Comparison of ENCODE assay signal across 1 cellular context in genomic region chr5:43120720-43121564, GRCh38.
TF ChIP-seq lines count a peak whose summit lies in the region.

ZNF131 (plus strand) TSS chr5:43120914; CDS start chr5:43122054, 1,140 bp downstream.

TF ChIP-seq in HepG2, 621 proteins besides CTCF, POLR2A, EP300 and RAD21 (continued from another document and continues in another):
- TF ChIP-seq EED (CRISPR knock-in tag; IDR thresholded peaks at IDR 0.05) (peak; percentile 58; the same call in 1 of the 2 replicates), ZNF766 (CRISPR knock-in tag; IDR thresholded peaks at IDR 0.05; ENCODE audit: borderline replicate concordance) (peak; percentile 92), ISL2 (CRISPR knock-in tag; IDR thresholded peaks at IDR 0.05) (peak; percentile 52; the same call in 1 of the 2 replicates), PHF5A (CRISPR knock-in tag; IDR thresholded peaks at IDR 0.05; ENCODE audit: low read depth, unreplicated experiment) (peak; percentile 48), NR2C2 (CRISPR knock-in tag; IDR thresholded peaks at IDR 0.05; ENCODE audit: borderline replicate concordance) (peak; percentile 75), PBX3 (CRISPR knock-in tag; IDR thresholded peaks at IDR 0.05; ENCODE audit: borderline replicate concordance) (no peak; the same call in 1 of the 2 replicates), RBM22 (optimal IDR thresholded peaks at IDR 0.05; ENCODE audit: low read length) (no peak), ESRRA (CRISPR knock-in tag; IDR thresholded peaks at IDR 0.05; ENCODE audit: low read depth) (peak; percentile 70), CAMTA2 (CRISPR knock-in tag; IDR thresholded peaks at IDR 0.05; ENCODE audit: borderline replicate concordance) (peak; percentile 86; the same call in 1 of the 2 replicates), HNF4G (IDR thresholded peaks at IDR 0.05; ENCODE audit: borderline replicate concordance, low read depth, low read length) (no peak), HNF4G (CRISPR knock-in tag; IDR thresholded peaks at IDR 0.05; ENCODE audit: borderline replicate concordance, low read depth) (peak; percentile 70), SALL2 (CRISPR knock-in tag; IDR thresholded peaks at IDR 0.05) (peak; percentile 78; the same call in 1 of the 2 replicates), RARG (CRISPR knock-in tag; IDR thresholded peaks at IDR 0.05; ENCODE audit: low read depth) (no peak), MED13 (CRISPR knock-in tag; IDR thresholded peaks at IDR 0.05) (peak; percentile 27; the same call in 1 of the 2 replicates), ZNF660 (CRISPR knock-in tag; IDR thresholded peaks at IDR 0.05; ENCODE audit: borderline replicate concordance, low read depth) (no peak), KLF12 (CRISPR knock-in tag; IDR thresholded peaks at IDR 0.05; ENCODE audit: borderline replicate concordance) (peak; percentile 63), SIN3A (IDR thresholded peaks at IDR 0.05; ENCODE audit: borderline replicate concordance, low read depth, low read length) (no peak; the same call in 1 of the 2 replicates), EHMT2 (IDR thresholded peaks at IDR 0.05; ENCODE audit: borderline replicate concordance, low read depth, low read length) (no peak), ZNF282 (IDR thresholded peaks at IDR 0.05; ENCODE audit: partially characterized antibody) (no peak), CC2D1A (CRISPR knock-in tag; IDR thresholded peaks at IDR 0.05) (no peak), KAT7 (CRISPR knock-in tag; IDR thresholded peaks at IDR 0.05; ENCODE audit: borderline replicate concordance) (no peak), ZNF777 (CRISPR knock-in tag; IDR thresholded peaks at IDR 0.05) (peak; percentile 64; the same call in 1 of the 2 replicates), ZNF780A (CRISPR knock-in tag; IDR thresholded peaks at IDR 0.05) (no peak), ZNF451 (CRISPR knock-in tag; IDR thresholded peaks at IDR 0.05) (peak; percentile 93), ZNF446 (CRISPR knock-in tag; IDR thresholded peaks at IDR 0.05) (peak; percentile 97), NR2F2 (IDR thresholded peaks at IDR 0.05; ENCODE audit: borderline replicate concordance, low read depth) (no peak; the same call in 1 of the 2 replicates), XRCC5 (optimal IDR thresholded peaks at IDR 0.05; ENCODE audit: low read length) (peak; percentile 26), U2AF2 (IDR thresholded peaks at IDR 0.05; ENCODE audit: low read depth, low read length) (no peak), ZNF121 (CRISPR knock-in tag; IDR thresholded peaks at IDR 0.05) (0 out of 2 replicates have a peak, but pooled peaks have one; percentile 42), ZFP62 (CRISPR knock-in tag; IDR thresholded peaks at IDR 0.05) (no peak), CSRNP1 (CRISPR knock-in tag; IDR thresholded peaks at IDR 0.05) (peak; percentile 60), FOSL2 (CRISPR knock-in tag; IDR thresholded peaks at IDR 0.05) (peak; percentile 20; the same call in 1 of the 2 replicates), ZNF883 (CRISPR knock-in tag; IDR thresholded peaks at IDR 0.05; ENCODE audit: not compliant biosample characterization) (peak; percentile 95), ZKSCAN1 (IDR thresholded peaks at IDR 0.05; ENCODE audit: low read length) (no peak)
- TF ChIP-seq, protein P1, sequence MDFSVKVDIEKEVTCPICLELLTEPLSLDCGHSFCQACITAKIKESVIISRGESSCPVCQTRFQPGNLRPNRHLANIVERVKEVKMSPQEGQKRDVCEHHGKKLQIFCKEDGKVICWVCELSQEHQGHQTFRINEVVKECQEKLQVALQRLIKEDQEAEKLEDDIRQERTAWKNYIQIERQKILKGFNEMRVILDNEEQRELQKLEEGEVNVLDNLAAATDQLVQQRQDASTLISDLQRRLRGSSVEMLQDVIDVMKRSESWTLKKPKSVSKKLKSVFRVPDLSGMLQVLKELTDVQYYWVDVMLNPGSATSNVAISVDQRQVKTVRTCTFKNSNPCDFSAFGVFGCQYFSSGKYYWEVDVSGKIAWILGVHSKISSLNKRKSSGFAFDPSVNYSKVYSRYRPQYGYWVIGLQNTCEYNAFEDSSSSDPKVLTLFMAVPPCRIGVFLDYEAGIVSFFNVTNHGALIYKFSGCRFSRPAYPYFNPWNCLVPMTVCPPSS (IDR thresholded peaks at IDR 0.05), result no peak
- TF ChIP-seq, protein P2, sequence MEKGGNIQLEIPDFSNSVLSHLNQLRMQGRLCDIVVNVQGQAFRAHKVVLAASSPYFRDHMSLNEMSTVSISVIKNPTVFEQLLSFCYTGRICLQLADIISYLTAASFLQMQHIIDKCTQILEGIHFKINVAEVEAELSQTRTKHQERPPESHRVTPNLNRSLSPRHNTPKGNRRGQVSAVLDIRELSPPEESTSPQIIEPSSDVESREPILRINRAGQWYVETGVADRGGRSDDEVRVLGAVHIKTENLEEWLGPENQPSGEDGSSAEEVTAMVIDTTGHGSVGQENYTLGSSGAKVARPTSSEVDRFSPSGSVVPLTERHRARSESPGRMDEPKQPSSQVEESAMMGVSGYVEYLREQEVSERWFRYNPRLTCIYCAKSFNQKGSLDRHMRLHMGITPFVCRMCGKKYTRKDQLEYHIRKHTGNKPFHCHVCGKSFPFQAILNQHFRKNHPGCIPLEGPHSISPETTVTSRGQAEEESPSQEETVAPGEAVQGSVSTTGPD (CRISPR knock-in tag; IDR thresholded peaks at IDR 0.05), result no peak
- TF ChIP-seq, protein P3, sequence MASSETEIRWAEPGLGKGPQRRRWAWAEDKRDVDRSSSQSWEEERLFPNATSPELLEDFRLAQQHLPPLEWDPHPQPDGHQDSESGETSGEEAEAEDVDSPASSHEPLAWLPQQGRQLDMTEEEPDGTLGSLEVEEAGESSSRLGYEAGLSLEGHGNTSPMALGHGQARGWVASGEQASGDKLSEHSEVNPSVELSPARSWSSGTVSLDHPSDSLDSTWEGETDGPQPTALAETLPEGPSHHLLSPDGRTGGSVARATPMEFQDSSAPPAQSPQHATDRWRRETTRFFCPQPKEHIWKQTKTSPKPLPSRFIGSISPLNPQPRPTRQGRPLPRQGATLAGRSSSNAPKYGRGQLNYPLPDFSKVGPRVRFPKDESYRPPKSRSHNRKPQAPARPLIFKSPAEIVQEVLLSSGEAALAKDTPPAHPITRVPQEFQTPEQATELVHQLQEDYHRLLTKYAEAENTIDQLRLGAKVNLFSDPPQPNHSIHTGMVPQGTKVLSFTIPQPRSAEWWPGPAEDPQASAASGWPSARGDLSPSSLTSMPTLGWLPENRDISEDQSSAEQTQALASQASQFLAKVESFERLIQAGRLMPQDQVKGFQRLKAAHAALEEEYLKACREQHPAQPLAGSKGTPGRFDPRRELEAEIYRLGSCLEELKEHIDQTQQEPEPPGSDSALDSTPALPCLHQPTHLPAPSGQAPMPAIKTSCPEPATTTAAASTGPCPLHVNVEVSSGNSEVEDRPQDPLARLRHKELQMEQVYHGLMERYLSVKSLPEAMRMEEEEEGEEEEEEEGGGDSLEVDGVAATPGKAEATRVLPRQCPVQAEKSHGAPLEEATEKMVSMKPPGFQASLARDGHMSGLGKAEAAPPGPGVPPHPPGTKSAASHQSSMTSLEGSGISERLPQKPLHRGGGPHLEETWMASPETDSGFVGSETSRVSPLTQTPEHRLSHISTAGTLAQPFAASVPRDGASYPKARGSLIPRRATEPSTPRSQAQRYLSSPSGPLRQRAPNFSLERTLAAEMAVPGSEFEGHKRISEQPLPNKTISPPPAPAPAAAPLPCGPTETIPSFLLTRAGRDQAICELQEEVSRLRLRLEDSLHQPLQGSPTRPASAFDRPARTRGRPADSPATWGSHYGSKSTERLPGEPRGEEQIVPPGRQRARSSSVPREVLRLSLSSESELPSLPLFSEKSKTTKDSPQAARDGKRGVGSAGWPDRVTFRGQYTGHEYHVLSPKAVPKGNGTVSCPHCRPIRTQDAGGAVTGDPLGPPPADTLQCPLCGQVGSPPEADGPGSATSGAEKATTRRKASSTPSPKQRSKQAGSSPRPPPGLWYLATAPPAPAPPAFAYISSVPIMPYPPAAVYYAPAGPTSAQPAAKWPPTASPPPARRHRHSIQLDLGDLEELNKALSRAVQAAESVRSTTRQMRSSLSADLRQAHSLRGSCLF (CRISPR knock-in tag; IDR thresholded peaks at IDR 0.05; ENCODE audit: borderline replicate concordance), result peak; percentile 61; the same call in 1 of the 2 replicates
- TF ChIP-seq, protein P4, sequence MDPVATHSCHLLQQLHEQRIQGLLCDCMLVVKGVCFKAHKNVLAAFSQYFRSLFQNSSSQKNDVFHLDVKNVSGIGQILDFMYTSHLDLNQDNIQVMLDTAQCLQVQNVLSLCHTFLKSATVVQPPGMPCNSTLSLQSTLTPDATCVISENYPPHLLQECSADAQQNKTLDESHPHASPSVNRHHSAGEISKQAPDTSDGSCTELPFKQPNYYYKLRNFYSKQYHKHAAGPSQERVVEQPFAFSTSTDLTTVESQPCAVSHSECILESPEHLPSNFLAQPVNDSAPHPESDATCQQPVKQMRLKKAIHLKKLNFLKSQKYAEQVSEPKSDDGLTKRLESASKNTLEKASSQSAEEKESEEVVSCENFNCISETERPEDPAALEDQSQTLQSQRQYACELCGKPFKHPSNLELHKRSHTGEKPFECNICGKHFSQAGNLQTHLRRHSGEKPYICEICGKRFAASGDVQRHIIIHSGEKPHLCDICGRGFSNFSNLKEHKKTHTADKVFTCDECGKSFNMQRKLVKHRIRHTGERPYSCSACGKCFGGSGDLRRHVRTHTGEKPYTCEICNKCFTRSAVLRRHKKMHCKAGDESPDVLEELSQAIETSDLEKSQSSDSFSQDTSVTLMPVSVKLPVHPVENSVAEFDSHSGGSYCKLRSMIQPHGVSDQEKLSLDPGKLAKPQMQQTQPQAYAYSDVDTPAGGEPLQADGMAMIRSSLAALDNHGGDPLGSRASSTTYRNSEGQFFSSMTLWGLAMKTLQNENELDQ (CRISPR knock-in tag; IDR thresholded peaks at IDR 0.05; ENCODE audit: borderline replicate concordance), result 0 out of 2 replicates have a peak, but pooled peaks have one; percentile 64
- TF ChIP-seq, protein P5, sequence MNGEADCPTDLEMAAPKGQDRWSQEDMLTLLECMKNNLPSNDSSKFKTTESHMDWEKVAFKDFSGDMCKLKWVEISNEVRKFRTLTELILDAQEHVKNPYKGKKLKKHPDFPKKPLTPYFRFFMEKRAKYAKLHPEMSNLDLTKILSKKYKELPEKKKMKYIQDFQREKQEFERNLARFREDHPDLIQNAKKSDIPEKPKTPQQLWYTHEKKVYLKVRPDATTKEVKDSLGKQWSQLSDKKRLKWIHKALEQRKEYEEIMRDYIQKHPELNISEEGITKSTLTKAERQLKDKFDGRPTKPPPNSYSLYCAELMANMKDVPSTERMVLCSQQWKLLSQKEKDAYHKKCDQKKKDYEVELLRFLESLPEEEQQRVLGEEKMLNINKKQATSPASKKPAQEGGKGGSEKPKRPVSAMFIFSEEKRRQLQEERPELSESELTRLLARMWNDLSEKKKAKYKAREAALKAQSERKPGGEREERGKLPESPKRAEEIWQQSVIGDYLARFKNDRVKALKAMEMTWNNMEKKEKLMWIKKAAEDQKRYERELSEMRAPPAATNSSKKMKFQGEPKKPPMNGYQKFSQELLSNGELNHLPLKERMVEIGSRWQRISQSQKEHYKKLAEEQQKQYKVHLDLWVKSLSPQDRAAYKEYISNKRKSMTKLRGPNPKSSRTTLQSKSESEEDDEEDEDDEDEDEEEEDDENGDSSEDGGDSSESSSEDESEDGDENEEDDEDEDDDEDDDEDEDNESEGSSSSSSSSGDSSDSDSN (CRISPR knock-in tag; IDR thresholded peaks at IDR 0.05), result peak; percentile 50; the same call in 1 of the 2 replicates
- TF ChIP-seq, protein P6, sequence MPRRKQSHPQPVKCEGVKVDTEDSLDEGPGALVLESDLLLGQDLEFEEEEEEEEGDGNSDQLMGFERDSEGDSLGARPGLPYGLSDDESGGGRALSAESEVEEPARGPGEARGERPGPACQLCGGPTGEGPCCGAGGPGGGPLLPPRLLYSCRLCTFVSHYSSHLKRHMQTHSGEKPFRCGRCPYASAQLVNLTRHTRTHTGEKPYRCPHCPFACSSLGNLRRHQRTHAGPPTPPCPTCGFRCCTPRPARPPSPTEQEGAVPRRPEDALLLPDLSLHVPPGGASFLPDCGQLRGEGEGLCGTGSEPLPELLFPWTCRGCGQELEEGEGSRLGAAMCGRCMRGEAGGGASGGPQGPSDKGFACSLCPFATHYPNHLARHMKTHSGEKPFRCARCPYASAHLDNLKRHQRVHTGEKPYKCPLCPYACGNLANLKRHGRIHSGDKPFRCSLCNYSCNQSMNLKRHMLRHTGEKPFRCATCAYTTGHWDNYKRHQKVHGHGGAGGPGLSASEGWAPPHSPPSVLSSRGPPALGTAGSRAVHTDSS (CRISPR knock-in tag; conservative IDR thresholded peaks at IDR 0.05), result no peak
- TF ChIP-seq, protein P7, sequence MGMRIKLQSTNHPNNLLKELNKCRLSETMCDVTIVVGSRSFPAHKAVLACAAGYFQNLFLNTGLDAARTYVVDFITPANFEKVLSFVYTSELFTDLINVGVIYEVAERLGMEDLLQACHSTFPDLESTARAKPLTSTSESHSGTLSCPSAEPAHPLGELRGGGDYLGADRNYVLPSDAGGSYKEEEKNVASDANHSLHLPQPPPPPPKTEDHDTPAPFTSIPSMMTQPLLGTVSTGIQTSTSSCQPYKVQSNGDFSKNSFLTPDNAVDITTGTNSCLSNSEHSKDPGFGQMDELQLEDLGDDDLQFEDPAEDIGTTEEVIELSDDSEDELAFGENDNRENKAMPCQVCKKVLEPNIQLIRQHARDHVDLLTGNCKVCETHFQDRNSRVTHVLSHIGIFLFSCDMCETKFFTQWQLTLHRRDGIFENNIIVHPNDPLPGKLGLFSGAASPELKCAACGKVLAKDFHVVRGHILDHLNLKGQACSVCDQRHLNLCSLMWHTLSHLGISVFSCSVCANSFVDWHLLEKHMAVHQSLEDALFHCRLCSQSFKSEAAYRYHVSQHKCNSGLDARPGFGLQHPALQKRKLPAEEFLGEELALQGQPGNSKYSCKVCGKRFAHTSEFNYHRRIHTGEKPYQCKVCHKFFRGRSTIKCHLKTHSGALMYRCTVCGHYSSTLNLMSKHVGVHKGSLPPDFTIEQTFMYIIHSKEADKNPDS (CRISPR knock-in tag; IDR thresholded peaks at IDR 0.05), result peak; percentile 38; the same call in 1 of the 2 replicates
